ENCODE assay signal across 13 cellular contexts in the genomic region with DNA sequence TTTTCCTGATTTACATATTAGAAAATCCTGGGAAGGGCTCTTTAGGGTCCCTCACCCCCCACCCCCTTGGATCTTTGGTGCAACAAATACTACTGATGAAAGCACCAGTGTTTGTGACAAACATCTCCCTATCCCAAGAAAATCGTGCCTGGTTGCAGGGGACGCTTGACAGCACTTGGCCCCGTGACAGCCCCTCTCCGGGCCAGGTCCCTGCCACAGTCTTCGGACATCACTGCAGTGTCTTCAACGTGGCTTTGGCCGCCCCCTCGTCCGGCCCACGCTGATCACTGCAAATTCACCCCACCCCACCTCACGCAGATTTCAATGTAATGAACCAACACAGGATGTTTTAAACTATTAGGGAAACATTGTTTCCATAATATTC. TPM values are rescaled to one million over a fixed set of nuclear protein-coding genes. Genes with fewer than 3 reads are reported as not detected.
DNase-seq lines count a peak whose midpoint lies in the region; ATAC-seq, FAIRE-seq and TF ChIP-seq lines count a peak whose summit lies in the region.
"Had no signal": no experiment of that assay in that cellular context is flagged by ENCODE, and none has a peak within 500 bp of the region (broad histone marks: within the 10 kb centered on the region; RNA-seq: fewer than 3 reads in every experiment).

No MANE protein-coding gene starts in this region.

- peaks cover 5% of the 10 kb centered on the region for H3K27me3 Mint-ChIP-seq in activated naive CD4-positive, alpha-beta T cell treated with anti-CD3 and anti-CD28 coated beads, Interleukin-2, amount 10 ng/mL, durations not matched to agents 7 days and 5 days
- no peaks in the 10 kb centered on the region for H3K27me3 Mint-ChIP-seq in CD14-positive monocyte (ENCODE audit: low read depth in 3 of 3)

- H3K4me3 Mint-ChIP-seq in activated naive CD4-positive, alpha-beta T cell treated with anti-CD3 and anti-CD28 coated beads, Interleukin-2, amount 10 ng/mL, durations not matched to agents 7 days and 5 days = peak overlapping the region; percentile 24
- no peak overlapping the region for H3K4me3 Mint-ChIP-seq in CD14-positive monocyte

- FAIRE-seq in HepG2 (lab: Jason Lieb, UNC) = no peak
- FAIRE-seq: D721Med had no signal

- H3K27me3 ChIP-seq in HepG2 (ENCODE audit: control insufficient read depth in 1 of 2, insufficient read depth in 2 of 2, low read length in 2 of 2) (no peaks in the 10 kb centered on the region; a peak in 1 of 5 replicates), thyroid gland (no peaks in the 10 kb centered on the region)
- H3K27me3 ChIP-seq: esophagus squamous epithelium had no signal

- 97% methylated on average over 11 of the region's 11 CpGs for whole genome bisulfite sequencing in HepG2 (ENCODE audit: low lambda C conversion rate)
- 12 to 16% methylated on average over 11 of the region's 11 CpGs for WGBS in thyroid gland, 2 donors

- H3K36me3 ChIP-seq in HepG2 (replicated peaks in 1 of 2; ENCODE audit: control insufficient read depth in 1 of 2, insufficient read depth in 2 of 2, low read length in 2 of 2) (peaks cover 22 to 56% of the 10 kb centered on the region in 2 experiments), thyroid gland (peaks cover 8 to 16% of the 10 kb centered on the region in 2 donors)

- H3K27ac Mint-ChIP-seq in activated naive CD4-positive, alpha-beta T cell treated with anti-CD3 and anti-CD28 coated beads, Interleukin-2, amount 10 ng/mL, durations not matched to agents 7 days and 5 days = peak overlapping the region; percentile 63
- H3K27ac Mint-ChIP-seq in CD14-positive monocyte = peak overlapping the region in 3 of 7 donors; percentile 36 to 79 (median 41)

- TF ChIP-seq CTCF in HepG2 (CRISPR knock-in tag; IDR thresholded peaks at IDR 0.05) (no peak), thyroid gland (IDR thresholded peaks at IDR 0.05) (no peak), CD14-positive monocyte (IDR thresholded peaks at IDR 0.05) (no peak)

- peaks cover 87% of the 10 kb centered on the region for H3K79me2 ChIP-seq in HepG2 (ENCODE audit: insufficient read depth, low read length)

- H3K27ac ChIP-seq in angular gyrus (ENCODE audit: low read depth, low read length) = peak overlapping the region; percentile 29
- no peak overlapping the region for H3K27ac ChIP-seq in HepG2 (ENCODE audit: extremely low read length, insufficient read depth, low read length)
- peak overlapping the region; percentile 99 to 100 (median 100) for H3K27ac ChIP-seq in thyroid gland

- in situ Hi-C loops in HepG2 (cut with HindIII; ENCODE audit: extremely low pct_ligation_motif_present, low pct_unique_long_range_greater_than_20kb) = no loop called here

- peaks cover 59% of the 10 kb centered on the region for H3K4me1 Mint-ChIP-seq in activated naive CD4-positive, alpha-beta T cell treated with anti-CD3 and anti-CD28 coated beads, Interleukin-2, amount 10 ng/mL, durations not matched to agents 7 days and 5 days
- H3K4me1 Mint-ChIP-seq in CD14-positive monocyte = peaks cover 57% of the 10 kb centered on the region

- no peak overlapping the region for H2AFZ ChIP-seq in HepG2 (ENCODE audit: low read length)

- DNase-seq in activated naive CD4-positive, alpha-beta T cell treated with anti-CD3 and anti-CD28 coated beads, Interleukin-2, amount 10 ng/mL, durations not matched to agents 7 days and 5 days = no peak
- DNase-seq in activated naive CD4-positive, alpha-beta T cell (lab: John Stamatoyannopoulos, UW) = no peak
- DNase-seq in HepG2 (ENCODE audit: low spot score) (no peak), thyroid gland (peak; percentile 75 to 85), NCI-H774 (lab: John Stamatoyannopoulos, UW) (no peak), CD14-positive monocyte (ENCODE audit: low spot score) (no peak)
- DNase-seq: esophagus squamous epithelium, NCI-H1092, SHP77 had no signal

- H3K9me3 Mint-ChIP-seq in activated naive CD4-positive, alpha-beta T cell treated with anti-CD3 and anti-CD28 coated beads, Interleukin-2, amount 10 ng/mL, durations not matched to agents 7 days and 5 days = no peaks in the 10 kb centered on the region
- no peaks in the 10 kb centered on the region for H3K9me3 Mint-ChIP-seq in CD14-positive monocyte

- peaks cover 77% of the 10 kb centered on the region for H4K20me1 ChIP-seq in HepG2 (ENCODE audit: insufficient read depth, low read length)

- H3K9me3 ChIP-seq in HepG2 (ENCODE audit: low read length) (no peaks in the 10 kb centered on the region), thyroid gland (no peaks in the 10 kb centered on the region)
- H3K9me3 ChIP-seq: esophagus squamous epithelium had no signal

- TF ChIP-seq POLR2A in HepG2 (IDR thresholded peaks at IDR 0.05; ENCODE audit: insufficient read depth in 1 of 2, low read depth in 2 of 2, low read length in 2 of 2) = 0 out of 4 replicates have a peak, but pooled peaks of 1 of the 2 experiments have one; percentile 5
- peak in 1 of 2 donors; percentile 34 for TF ChIP-seq POLR2A in thyroid gland (IDR thresholded peaks at IDR 0.05)

- CTCF ChIA-PET in activated naive CD4-positive, alpha-beta T cell treated with anti-CD3 and anti-CD28 coated beads, Interleukin-2, amount 10 ng/mL, durations not matched to agents 7 days and 5 days (lab: Charles Lee) = no interaction called here
- CTCF ChIA-PET in HepG2 (lab: Yijun Ruan, JAX; ENCODE audit: low intra/inter-chr PET ratio, low total read pairs) = no interaction called here

- peaks cover 34% of the 10 kb centered on the region for H3K4me1 ChIP-seq in HepG2 (ENCODE audit: insufficient read depth, low read length)
- peaks cover 61 to 67% of the 10 kb centered on the region in 2 donors for H3K4me1 ChIP-seq in thyroid gland

- BruUV-seq in HepG2 (replicated peaks; lab: Mats Ljungman, UMichigan) = no TSS peak

- intact Hi-C loops in HepG2 (cut with micrococcal nuclease; ENCODE audit: unreplicated experiment) = loop anchor here (10.0 kb wide), 1 partner anchor 241 kb away; the partner anchor contains the start of gene STX16
- intact Hi-C loops in thyroid gland (cut with DNase I) = loop anchor here (10.0 kb wide), 1 partner anchor 109 kb away; the partner anchor contains the start of gene CTSZ
- intact Hi-C loops in CD14-positive monocyte (cut with micrococcal nuclease) = loop anchor here (5.0 to 10.0 kb wide), 3 partner anchors 139 to 241 kb away; partner anchors contain the start of genes ATP5F1E (in 1 of the 2), PRELID3B (in 1 of the 2) and STX16 (in 1 of the 2)

- POLR2A ChIA-PET in HepG2 (lab: Yijun Ruan, JAX) = no interaction called here

- ATAC-seq in HepG2 (no peak), GM21619 (IDR thresholded peaks at IDR 0.05; ENCODE audit: unreplicated experiment) (no peak)

- H3K4me3 ChIP-seq in HepG2 (replicated peaks in 1 of 3; ENCODE audit: insufficient read depth in 1 of 3, low read depth in 2 of 3, low read length in 3 of 3) (no peak overlapping the region), thyroid gland (replicated peaks in 1 of 3) (peak overlapping the region in 1 of 3 donors; percentile 78)

- H3K4me2 ChIP-seq in HepG2 (ENCODE audit: low read depth, low read length) = no peak overlapping the region

- TF ChIP-seq RAD21 in HepG2 (CRISPR knock-in tag; IDR thresholded peaks at IDR 0.05) = no peak

- no peak overlapping the region for H3K9ac ChIP-seq in HepG2 (ENCODE audit: insufficient read depth, low read depth, low read length)

- TF ChIP-seq EP300 in HepG2 (IDR thresholded peaks at IDR 0.05; ENCODE audit: low read depth in 2 of 2, low read length in 2 of 2) = no peak
- TF ChIP-seq EP300 in HepG2 (CRISPR knock-in tag; IDR thresholded peaks at IDR 0.05; ENCODE audit: borderline replicate concordance) = no peak

- peaks cover 63% of the 10 kb centered on the region for H3K36me3 Mint-ChIP-seq in activated naive CD4-positive, alpha-beta T cell treated with anti-CD3 and anti-CD28 coated beads, Interleukin-2, amount 10 ng/mL, durations not matched to agents 7 days and 5 days
- peaks cover 26 to 38% of the 10 kb centered on the region in 2 donors for H3K36me3 Mint-ChIP-seq in CD14-positive monocyte

RNA-seq across cellular contexts. Expression of gene GNAS, which starts 43.3 kb away (rescaled TPM):
- total RNA-seq in HepG2 (2016; rRNA removed; fragmentation: Illumina TruSeq; extraction: Trizol) = 382 and 407 TPM in 2 replicates
- 604 and 617 TPM in 2 replicates for total RNA-seq in HepG2 (2016; cell fraction: cytosol; rRNA removed; fragmentation: Illumina TruSeq; extraction: Trizol; ENCODE audit: low read depth)
- total RNA-seq in HepG2 (2016; cell fraction: insoluble cytoplasmic fraction; rRNA removed; fragmentation: Illumina TruSeq; extraction: Trizol) = 369 and 397 TPM in 2 replicates
- 887 and 1,010 TPM in 2 replicates for total RNA-seq in HepG2 (2016; cell fraction: membrane; rRNA removed; fragmentation: Illumina TruSeq; extraction: Trizol)
- 281 and 324 TPM in 2 replicates for total RNA-seq in HepG2 (2016; cell fraction: nucleus; rRNA removed; fragmentation: Illumina TruSeq; extraction: Trizol)
- 1,008 and 1,029 TPM in 2 replicates for polyA plus RNA-seq in HepG2 (2011; rRNA removed)
- 1,419 and 1,481 TPM in 2 replicates for polyA plus RNA-seq in HepG2 (2011; cell fraction: cytosol; rRNA removed)
- polyA plus RNA-seq in HepG2 (2011; cell fraction: nucleus; rRNA removed) = 1,285 and 1,363 TPM in 2 replicates
- polyA plus RNA-seq in HepG2 (2012) = 1,216 and 1,583 TPM in 2 replicates
- polyA plus RNA-seq in HepG2 (2016; cell fraction: cytosol; fragmentation: Illumina TruSeq; extraction: Trizol; ENCODE audit: low read depth) = 2,019 and 2,103 TPM in 2 replicates
- 991 and 1,223 TPM in 2 replicates for polyA plus RNA-seq in HepG2 (2016; cell fraction: insoluble cytoplasmic fraction; fragmentation: Illumina TruSeq; extraction: Trizol; ENCODE audit: low read depth)
- polyA plus RNA-seq in HepG2 (2016; cell fraction: membrane; fragmentation: Illumina TruSeq; extraction: Trizol; ENCODE audit: low read depth) = 2,245 and 2,285 TPM in 2 replicates
- 1,096 and 1,140 TPM in 2 replicates for polyA plus RNA-seq in HepG2 (2016; cell fraction: nucleus; fragmentation: Illumina TruSeq; extraction: Trizol; ENCODE audit: insufficient read depth, low read depth)
- polyA minus RNA-seq in HepG2 (2011; rRNA and poly(A)+ RNA removed; ENCODE audit: low replicate concordance) = 1,501 and 1,552 TPM in 2 replicates
- polyA minus RNA-seq in HepG2 (2011; cell fraction: cytosol; rRNA and poly(A)+ RNA removed) = 671 and 731 TPM in 2 replicates
- polyA minus RNA-seq in HepG2 (2011; cell fraction: nucleus; rRNA and poly(A)+ RNA removed) = 391 and 498 TPM in 2 replicates
- 1,000 to 10,000 TPM; 2,457 to 5,038 (median 3,494) TPM for total RNA-seq in thyroid gland
- polyA plus RNA-seq in CD14-positive monocyte = 100 to 1,000 TPM; 109 to 124 TPM

RNA-seq across cellular contexts. Expression of gene GNAS-AS1, which starts 45.1 kb away (rescaled TPM):
- total RNA-seq in HepG2 (2016; rRNA removed; fragmentation: Illumina TruSeq; extraction: Trizol) = not detected in 2 replicates
- not detected in 2 replicates for total RNA-seq in HepG2 (2016; cell fraction: cytosol; rRNA removed; fragmentation: Illumina TruSeq; extraction: Trizol; ENCODE audit: low read depth)
- total RNA-seq in HepG2 (2016; cell fraction: insoluble cytoplasmic fraction; rRNA removed; fragmentation: Illumina TruSeq; extraction: Trizol) = not detected in 2 replicates
- total RNA-seq in HepG2 (2016; cell fraction: membrane; rRNA removed; fragmentation: Illumina TruSeq; extraction: Trizol) = not detected in 2 replicates
- not detected in 2 replicates for total RNA-seq in HepG2 (2016; cell fraction: nucleus; rRNA removed; fragmentation: Illumina TruSeq; extraction: Trizol)
- polyA plus RNA-seq in HepG2 (2011; rRNA removed) = not detected in 2 replicates
- polyA plus RNA-seq in HepG2 (2011; cell fraction: cytosol; rRNA removed) = not detected in 2 replicates
- 0.06 and 0.23 TPM in 2 replicates for polyA plus RNA-seq in HepG2 (2011; cell fraction: nucleus; rRNA removed)
- not detected in 2 replicates for polyA plus RNA-seq in HepG2 (2012)
- polyA plus RNA-seq in HepG2 (2016; cell fraction: cytosol; fragmentation: Illumina TruSeq; extraction: Trizol; ENCODE audit: low read depth) = not detected in 2 replicates
- polyA plus RNA-seq in HepG2 (2016; cell fraction: insoluble cytoplasmic fraction; fragmentation: Illumina TruSeq; extraction: Trizol; ENCODE audit: low read depth) = not detected in 2 replicates
- not detected in 2 replicates for polyA plus RNA-seq in HepG2 (2016; cell fraction: membrane; fragmentation: Illumina TruSeq; extraction: Trizol; ENCODE audit: low read depth)
- polyA plus RNA-seq in HepG2 (2016; cell fraction: nucleus; fragmentation: Illumina TruSeq; extraction: Trizol; ENCODE audit: insufficient read depth, low read depth) = not detected in 2 replicates
- 0.49 TPM in 1 of 2 replicates, not detected in the other for polyA minus RNA-seq in HepG2 (2011; rRNA and poly(A)+ RNA removed; ENCODE audit: low replicate concordance)
- not detected in 2 replicates for polyA minus RNA-seq in HepG2 (2011; cell fraction: cytosol; rRNA and poly(A)+ RNA removed)
- 0.26 and 0.37 TPM in 2 replicates for polyA minus RNA-seq in HepG2 (2011; cell fraction: nucleus; rRNA and poly(A)+ RNA removed)
- total RNA-seq in thyroid gland = 1 to 10 TPM in 2 of 4 donors, under 1 TPM in 2; 0.42 to 1.9 (median 1.1) TPM
- not detected for polyA plus RNA-seq in CD14-positive monocyte
- total RNA-seq: myocyte had no signal

Comparison
In these comparisons a context has a peak if more than half of its experiments do, and no peak if none do; other contexts are left out.
1. DNase-seq: peak in thyroid gland (2 of 2); none in activated naive CD4-positive, alpha-beta T cell treated with anti-CD3 and anti-CD28 coated beads, Interleukin-2, amount 10 ng/mL, durations not matched to agents 7 days and 5 days (single experiment), activated naive CD4-positive, alpha-beta T cell (0 of 4), HepG2 (single experiment), NCI-H774 (single experiment) and CD14-positive monocyte (single experiment).